33 cellular contexts compared by ENCODE assay signal in genomic region chr10:27695704-27696103, GRCh38. TPM values are rescaled to one million over a fixed set of nuclear protein-coding genes. Genes with fewer than 3 reads are reported as not detected.
"Had no signal": no experiment of that assay in that cellular context is flagged by ENCODE, and none has a peak within 500 bp of the region (broad histone marks: within the 10 kb centered on the region; RNA-seq: fewer than 3 reads in every experiment).

No MANE protein-coding gene starts in this region.

- H3K4me3 Mint-ChIP-seq: activated CD4-positive, alpha-beta memory T cell treated with anti-CD3 and anti-CD28 coated beads, Interleukin-2, amount 10 ng/mL, durations not matched to agents 7 days and 5 days; activated CD4-positive, alpha-beta T cell treated with anti-CD3 and anti-CD28 coated beads, Interleukin-2, amount 10 ng/mL, durations not matched to agents 7 days and 5 days; activated naive CD4-positive, alpha-beta T cell treated with anti-CD3 and anti-CD28 coated beads, Interleukin-2, amount 10 ng/mL, durations not matched to agents 7 days and 5 days; activated naive CD8-positive, alpha-beta T cell treated with anti-CD3 and anti-CD28 coated beads, Interleukin-2, amount 10 ng/mL, durations not matched to agents 7 days and 5 days; activated T-cell treated with anti-CD3 and anti-CD28 coated beads, Interleukin-2, amount 50 U/mL, for 24 hours; central memory CD8-positive, alpha-beta T cell; natural killer cell treated with Interleukin-12 subunit alpha and Interleukin-12 subunit beta and Interleukin-15 and Interleukin-18, amount 100 ng/mL, for 72 hours; stimulated activated naive B cell treated with anti-CD40 and anti-IgM and Interleukin-4, amounts not matched to agents 10 μg/mL and 1 μg/mL and 100 μg/mL, for 72 hours; T-helper 17 cell; WTC11 had no signal

- H3K4me1 Mint-ChIP-seq: activated CD4-positive, alpha-beta memory T cell treated with anti-CD3 and anti-CD28 coated beads, Interleukin-2, amount 10 ng/mL, durations not matched to agents 7 days and 5 days; activated CD4-positive, alpha-beta T cell treated with anti-CD3 and anti-CD28 coated beads, Interleukin-2, amount 10 ng/mL, durations not matched to agents 7 days and 5 days; activated naive CD4-positive, alpha-beta T cell treated with anti-CD3 and anti-CD28 coated beads, Interleukin-2, amount 10 ng/mL, durations not matched to agents 7 days and 5 days; activated naive CD8-positive, alpha-beta T cell treated with anti-CD3 and anti-CD28 coated beads, Interleukin-2, amount 10 ng/mL, durations not matched to agents 7 days and 5 days; central memory CD8-positive, alpha-beta T cell; stimulated activated naive B cell treated with anti-CD40 and anti-IgM and Interleukin-4, amounts not matched to agents 10 μg/mL and 1 μg/mL and 100 μg/mL, for 72 hours; T-helper 17 cell had no signal

- ATAC-seq: mucosa of descending colon; natural killer cell treated with Interleukin-12 subunit alpha and Interleukin-12 subunit beta and Interleukin-15 and Interleukin-18, amount 100 ng/mL, for 72 hours; right lobe of liver; stimulated activated naive B cell treated with anti-CD40 and anti-IgM and Interleukin-4, amounts not matched to agents 10 μg/mL and 1 μg/mL and 100 μg/mL, for 72 hours; T-helper 17 cell; upper lobe of right lung; WTC11 had no signal

- DNase-seq: activated CD4-positive, alpha-beta memory T cell treated with anti-CD3 and anti-CD28 coated beads, Interleukin-2, amount 10 ng/mL, durations not matched to agents 7 days and 5 days; activated CD4-positive, alpha-beta T cell treated with anti-CD3 and anti-CD28 coated beads for 1 hour; activated CD4-positive, alpha-beta T cell treated with anti-CD3 and anti-CD28 coated beads, Interleukin-2, amount 10 ng/mL, durations not matched to agents 7 days and 5 days; activated CD8-positive, alpha-beta memory T cell treated with anti-CD3 and anti-CD28 coated beads, Interleukin-2, amount 50 U/mL, for 48 hours; activated gamma-delta T cell; activated naive CD4-positive, alpha-beta T cell treated with anti-CD3 and anti-CD28 coated beads, Interleukin-2, amount 10 ng/mL, durations not matched to agents 7 days and 5 days; activated naive CD8-positive, alpha-beta T cell treated with anti-CD3 and anti-CD28 coated beads, Interleukin-2, amount 10 ng/mL, durations not matched to agents 7 days and 5 days; activated T-cell treated with anti-CD3 and anti-CD28 coated beads, Interleukin-2, amount 50 U/mL, for 24 hours; amniotic stem cell; dermis blood vessel endothelial cell; effector CD4-positive, alpha-beta T cell; esophagus squamous epithelium; glutamatergic neuron; left ventricle myocardium inferior; mucosa of descending colon; right lobe of liver; small intestine; stimulated activated CD4-positive, alpha-beta T cell treated with anti-CD3 and anti-CD28 coated beads, Interleukin-1b, Interleukin-23, amount 100 ng/mL, for 48 hours; stimulated activated naive B cell treated with anti-CD40 and anti-IgM and Interleukin-4, amounts not matched to agents 10 μg/mL and 1 μg/mL and 100 μg/mL, for 72 hours; stomach; T-helper 17 cell; T1000; tibial artery; upper lobe of right lung had no signal

- H3K9me3 Mint-ChIP-seq: activated CD4-positive, alpha-beta memory T cell treated with anti-CD3 and anti-CD28 coated beads, Interleukin-2, amount 10 ng/mL, durations not matched to agents 7 days and 5 days; activated CD4-positive, alpha-beta T cell treated with anti-CD3 and anti-CD28 coated beads, Interleukin-2, amount 10 ng/mL, durations not matched to agents 7 days and 5 days; activated naive CD4-positive, alpha-beta T cell treated with anti-CD3 and anti-CD28 coated beads, Interleukin-2, amount 10 ng/mL, durations not matched to agents 7 days and 5 days; activated naive CD8-positive, alpha-beta T cell treated with anti-CD3 and anti-CD28 coated beads, Interleukin-2, amount 10 ng/mL, durations not matched to agents 7 days and 5 days; activated T-cell treated with anti-CD3 and anti-CD28 coated beads, Interleukin-2, amount 50 U/mL, for 24 hours; central memory CD8-positive, alpha-beta T cell; natural killer cell treated with Interleukin-12 subunit alpha and Interleukin-12 subunit beta and Interleukin-15 and Interleukin-18, amount 100 ng/mL, for 72 hours had no signal

- H3K27ac Mint-ChIP-seq: activated CD4-positive, alpha-beta memory T cell treated with anti-CD3 and anti-CD28 coated beads, Interleukin-2, amount 10 ng/mL, durations not matched to agents 7 days and 5 days; activated CD4-positive, alpha-beta T cell treated with anti-CD3 and anti-CD28 coated beads, Interleukin-2, amount 10 ng/mL, durations not matched to agents 7 days and 5 days; activated naive CD4-positive, alpha-beta T cell treated with anti-CD3 and anti-CD28 coated beads, Interleukin-2, amount 10 ng/mL, durations not matched to agents 7 days and 5 days; activated naive CD8-positive, alpha-beta T cell treated with anti-CD3 and anti-CD28 coated beads, Interleukin-2, amount 10 ng/mL, durations not matched to agents 7 days and 5 days; activated T-cell treated with anti-CD3 and anti-CD28 coated beads, Interleukin-2, amount 50 U/mL, for 24 hours; natural killer cell treated with Interleukin-12 subunit alpha and Interleukin-12 subunit beta and Interleukin-15 and Interleukin-18, amount 100 ng/mL, for 72 hours; progenitor cell of endocrine pancreas; stimulated activated naive B cell treated with anti-CD40 and anti-IgM and Interleukin-4, amounts not matched to agents 10 μg/mL and 1 μg/mL and 100 μg/mL, for 72 hours; T-helper 17 cell; WTC11 had no signal

- H3K27me3 Mint-ChIP-seq: progenitor cell of endocrine pancreas had no signal

- H3K4me3 ChIP-seq: esophagus squamous epithelium, left ventricle myocardium inferior, lung, mucosa of descending colon, right lobe of liver, stomach, tibial artery, upper lobe of right lung had no signal

- H3K27me3 ChIP-seq: esophagus squamous epithelium, right lobe of liver, stomach, tibial artery, upper lobe of right lung had no signal

- FAIRE-seq: bronchial epithelial cell, colon, frontal cortex, islet of Langerhans, small intestine had no signal

- H3K9me3 ChIP-seq: esophagus squamous epithelium, left ventricle myocardium inferior, mucosa of descending colon, right lobe of liver, stomach, tibial artery, upper lobe of right lung had no signal

- H3K36me3 Mint-ChIP-seq: activated naive CD4-positive, alpha-beta T cell treated with anti-CD3 and anti-CD28 coated beads, Interleukin-2, amount 10 ng/mL, durations not matched to agents 7 days and 5 days; activated naive CD8-positive, alpha-beta T cell treated with anti-CD3 and anti-CD28 coated beads, Interleukin-2, amount 10 ng/mL, durations not matched to agents 7 days and 5 days; natural killer cell treated with Interleukin-12 subunit alpha and Interleukin-12 subunit beta and Interleukin-15 and Interleukin-18, amount 100 ng/mL, for 72 hours; stimulated activated naive B cell treated with anti-CD40 and anti-IgM and Interleukin-4, amounts not matched to agents 10 μg/mL and 1 μg/mL and 100 μg/mL, for 72 hours; WTC11 had no signal

- H3K36me3 ChIP-seq: esophagus squamous epithelium, left ventricle myocardium inferior, right lobe of liver, stomach, tibial artery, upper lobe of right lung had no signal

- H3K27ac ChIP-seq: esophagus squamous epithelium, left ventricle myocardium inferior, right lobe of liver, stomach, upper lobe of right lung had no signal

- H3K4me1 ChIP-seq: right lobe of liver, upper lobe of right lung had no signal

RNA-seq across cellular contexts. Expression of gene MKX, which starts 49.9 kb away (rescaled TPM):
- total RNA-seq: dermis blood vessel endothelial cell, T-helper 17 cell had no signal
